ENCODE assay signal across 8 cellular contexts in genomic region chr21:23853796-23854379, GRCh38.
DNase-seq lines count a peak whose midpoint lies in the region; ATAC-seq, FAIRE-seq and TF ChIP-seq lines count a peak whose summit lies in the region.

No MANE protein-coding gene starts in this region.

- no TSS peak for BruUV-seq in endothelial cell of umbilical vein (replicated peaks; lab: Mats Ljungman, UMichigan)

- H3K36me3 ChIP-seq in OCI-LY3 (replicated peaks; ENCODE audit: low read depth, low read length) (no peaks in the 10 kb centered on the region), endothelial cell of umbilical vein (ENCODE audit: control insufficient read depth in 2 of 2, extremely low read depth in 1 of 2, insufficient read depth in 2 of 2, low read length in 2 of 2) (no peaks in the 10 kb centered on the region), uterus (no peaks in the 10 kb centered on the region)

- H3K4me3 Mint-ChIP-seq in activated naive CD8-positive, alpha-beta T cell treated with anti-CD3 and anti-CD28 coated beads, Interleukin-2, amount 10 ng/mL, durations not matched to agents 7 days and 5 days = no peak overlapping the region
- H3K4me3 Mint-ChIP-seq in activated naive CD8-positive, alpha-beta T cell treated with anti-CD3 and anti-CD28 coated beads for 36 hours = no peak overlapping the region

- FAIRE-seq in endothelial cell of umbilical vein (lab: Jason Lieb, UNC) = no peak

- H3K27ac ChIP-seq in OCI-LY3 (ENCODE audit: low read length) (no peak overlapping the region), endothelial cell of umbilical vein (ENCODE audit: insufficient read depth, low read depth, low read length) (no peak overlapping the region), uterus (no peak overlapping the region)

- H3K27me3 Mint-ChIP-seq in activated naive CD8-positive, alpha-beta T cell treated with anti-CD3 and anti-CD28 coated beads, Interleukin-2, amount 10 ng/mL, durations not matched to agents 7 days and 5 days = peaks cover 4% of the 10 kb centered on the region
- peaks cover 4% of the 10 kb centered on the region for H3K27me3 Mint-ChIP-seq in activated naive CD8-positive, alpha-beta T cell treated with anti-CD3 and anti-CD28 coated beads for 36 hours

- peak overlapping the region; percentile 37 for H3K4me2 ChIP-seq in OCI-LY3 (ENCODE audit: low read length)
- H3K4me2 ChIP-seq in endothelial cell of umbilical vein (ENCODE audit: insufficient read depth, low read length) = no peak overlapping the region

- intact Hi-C loops in endothelial cell of umbilical vein (cut with micrococcal nuclease) = loop anchor here (1.0 kb wide), 1 partner anchor 114 kb away; no protein-coding TSS in a partner anchor
- intact Hi-C loops in uterus (cut with DNase I; ENCODE audit: low total_unique reads) = no loop called here

- no peak overlapping the region for H2AFZ ChIP-seq in OCI-LY3 (ENCODE audit: low read depth, low read length)
- no peak overlapping the region for H2AFZ ChIP-seq in endothelial cell of umbilical vein (ENCODE audit: low read depth, low read length)

- H4K20me1 ChIP-seq in OCI-LY3 (ENCODE audit: insufficient read depth, low read length) (no peaks in the 10 kb centered on the region), endothelial cell of umbilical vein (replicated peaks; ENCODE audit: control insufficient read depth, extremely low read depth, insufficient read depth, low read length) (no peaks in the 10 kb centered on the region)

- H3K4me1 ChIP-seq in OCI-LY3 (ENCODE audit: low read length) (no peaks in the 10 kb centered on the region), endothelial cell of umbilical vein (ENCODE audit: control insufficient read depth, extremely low read depth, insufficient read depth, low read length) (no peaks in the 10 kb centered on the region), uterus (no peaks in the 10 kb centered on the region)

- H3K27ac Mint-ChIP-seq in activated naive CD8-positive, alpha-beta T cell treated with anti-CD3 and anti-CD28 coated beads, Interleukin-2, amount 10 ng/mL, durations not matched to agents 7 days and 5 days = no peak overlapping the region
- no peak overlapping the region for H3K27ac Mint-ChIP-seq in activated naive CD8-positive, alpha-beta T cell treated with anti-CD3 and anti-CD28 coated beads for 36 hours

- TF ChIP-seq POLR2A in endothelial cell of umbilical vein (IDR thresholded peaks at IDR 0.05; ENCODE audit: low read depth, low read length) (no peak), uterus (IDR thresholded peaks at IDR 0.05) (no peak)

- no peaks in the 10 kb centered on the region for H3K9me3 ChIP-seq in OCI-LY3 (ENCODE audit: insufficient read depth, low read length)
- H3K9me3 ChIP-seq in endothelial cell of umbilical vein (replicated peaks; ENCODE audit: control insufficient read depth, insufficient read depth, low read length) = no peaks in the 10 kb centered on the region
- no peaks in the 10 kb centered on the region for H3K9me3 ChIP-seq in uterus

- TF ChIP-seq CTCF in OCI-LY3 (IDR thresholded peaks at IDR 0.05; ENCODE audit: low read depth, low read length) = peak; percentile 58
- peak in 1 of 2 donors; percentile 6 for TF ChIP-seq CTCF in endothelial cell of umbilical vein (IDR thresholded peaks at IDR 0.05; ENCODE audit: extremely low read depth in 1 of 2, insufficient read depth in 1 of 2, low read depth in 1 of 2, low read length in 2 of 2)
- TF ChIP-seq CTCF in retinal pigment epithelial cell (conservative IDR thresholded peaks at IDR 0.05; ENCODE audit: low read depth, low read length) = peak; percentile 51
- peak in 2 of 4 experiments; percentile 26 to 33 for TF ChIP-seq CTCF in uterus (IDR thresholded peaks at IDR 0.05)

- H3K9ac ChIP-seq in OCI-LY3 (ENCODE audit: low read length) = no peak overlapping the region
- H3K9ac ChIP-seq in endothelial cell of umbilical vein (replicated peaks; ENCODE audit: extremely low read depth, insufficient read depth, low read length) = no peak overlapping the region

- H3K36me3 Mint-ChIP-seq in activated naive CD8-positive, alpha-beta T cell treated with anti-CD3 and anti-CD28 coated beads, Interleukin-2, amount 10 ng/mL, durations not matched to agents 7 days and 5 days = no peaks in the 10 kb centered on the region
- H3K36me3 Mint-ChIP-seq in activated naive CD8-positive, alpha-beta T cell treated with anti-CD3 and anti-CD28 coated beads for 36 hours = no peaks in the 10 kb centered on the region

- H3K9me1 ChIP-seq in endothelial cell of umbilical vein (replicated peaks; ENCODE audit: control insufficient read depth, extremely low read depth, insufficient read depth, low read length) = no peaks in the 10 kb centered on the region

- dilution Hi-C loops in endothelial cell of umbilical vein (cut with MboI; ENCODE audit: extremely low pct_ligation_motif_present, low sequenced_read_pairs) = no loop called here

- POLR2A ChIA-PET in activated naive CD8-positive, alpha-beta T cell treated with anti-CD3 and anti-CD28 coated beads, Interleukin-2, amount 10 ng/mL, durations not matched to agents 7 days and 5 days (lab: Charles Lee) = interaction anchor here (0.6 to 1.3 kb wide), 2 partner anchors 115 kb away, joined by 3 to 5 read pairs; no protein-coding TSS in a partner anchor
- POLR2A ChIA-PET in endothelial cell of umbilical vein (lab: Charles Lee) = no interaction called here

- DNase-seq in activated naive CD8-positive, alpha-beta T cell treated with anti-CD3 and anti-CD28 coated beads, Interleukin-2, amount 10 ng/mL, durations not matched to agents 7 days and 5 days = no peak
- no peak for DNase-seq in activated naive CD8-positive, alpha-beta T cell treated with anti-CD3 and anti-CD28 coated beads for 36 hours
- DNase-seq in endothelial cell of umbilical vein (ENCODE audit: low read depth, low spot score) (peak; percentile 24), retinal pigment epithelial cell (ENCODE audit: low read depth) (no peak), uterus (no peak)
- DNase-seq in activated T-cell treated with anti-CD3 and anti-CD28 coated beads, Interleukin-2, amount 50 U/mL, for 1 hour = no peak

- peak; percentile 86 for ATAC-seq in activated naive CD8-positive, alpha-beta T cell treated with anti-CD3 and anti-CD28 coated beads, Interleukin-2, amount 10 ng/mL, durations not matched to agents 7 days and 5 days (ENCODE audit: low read depth)
- peak; percentile 57 for ATAC-seq in HG03135 (IDR thresholded peaks at IDR 0.05; ENCODE audit: unreplicated experiment)

- H3K4me1 Mint-ChIP-seq in activated naive CD8-positive, alpha-beta T cell treated with anti-CD3 and anti-CD28 coated beads, Interleukin-2, amount 10 ng/mL, durations not matched to agents 7 days and 5 days = peaks cover 18% of the 10 kb centered on the region
- peaks cover 9% of the 10 kb centered on the region for H3K4me1 Mint-ChIP-seq in activated naive CD8-positive, alpha-beta T cell treated with anti-CD3 and anti-CD28 coated beads for 36 hours

- no peaks in the 10 kb centered on the region for H3K79me2 ChIP-seq in OCI-LY3 (ENCODE audit: low read length)
- H3K79me2 ChIP-seq in endothelial cell of umbilical vein (ENCODE audit: control insufficient read depth, insufficient read depth, low read length) = no peaks in the 10 kb centered on the region

- H3K4me3 ChIP-seq in OCI-LY3 (ENCODE audit: low read length) (no peak overlapping the region), endothelial cell of umbilical vein (replicated peaks in 1 of 3; ENCODE audit: insufficient read depth in 1 of 3, low read depth in 1 of 3, low read length in 3 of 3) (no peak overlapping the region), retinal pigment epithelial cell (ENCODE audit: low read length) (no peak overlapping the region), uterus (no peak overlapping the region)

- H3K27me3 ChIP-seq in OCI-LY3 (ENCODE audit: low read depth, low read length) = no peaks in the 10 kb centered on the region
- no peaks in the 10 kb centered on the region for H3K27me3 ChIP-seq in endothelial cell of umbilical vein (ENCODE audit: control insufficient read depth in 2 of 2, insufficient read depth in 2 of 2, low read length in 2 of 2)
- H3K27me3 ChIP-seq in uterus = no peaks in the 10 kb centered on the region

- CTCF ChIA-PET in endothelial cell of umbilical vein (lab: Charles Lee) = interaction anchor here (0.6 to 3.0 kb wide), 5 partner anchors 29 to 1532 kb away, joined by 3 to 15 read pairs (median 5); no protein-coding TSS in a partner anchor

- H3K9me3 Mint-ChIP-seq in activated naive CD8-positive, alpha-beta T cell treated with anti-CD3 and anti-CD28 coated beads, Interleukin-2, amount 10 ng/mL, durations not matched to agents 7 days and 5 days = no peaks in the 10 kb centered on the region
- H3K9me3 Mint-ChIP-seq in activated naive CD8-positive, alpha-beta T cell treated with anti-CD3 and anti-CD28 coated beads for 36 hours = no peaks in the 10 kb centered on the region

TF ChIP-seq in endothelial cell of umbilical vein, 7 proteins besides CTCF, POLR2A, EP300 and RAD21:
- TF ChIP-seq GATA2 (IDR thresholded peaks at IDR 0.05; ENCODE audit: insufficient read depth, insufficient read length, low read depth, low read length) (no peak), FOS (IDR thresholded peaks at IDR 0.05; ENCODE audit: borderline replicate concordance, insufficient read depth, low read length) (no peak), POLR2AphosphoS5 (IDR thresholded peaks at IDR 0.05; ENCODE audit: insufficient read depth, low read depth, low read length) (no peak), MYC (IDR thresholded peaks at IDR 0.05; ENCODE audit: low read depth, low read length) (no peak), MAX (IDR thresholded peaks at IDR 0.05; ENCODE audit: insufficient read depth, insufficient read length) (no peak), JUN (IDR thresholded peaks at IDR 0.05; ENCODE audit: borderline replicate concordance, insufficient read depth, insufficient read length, low read depth) (no peak), EZH2 (IDR thresholded peaks at IDR 0.05; ENCODE audit: borderline replicate concordance, low read depth, low read length, severe bottlenecking) (no peak)
